In the genomic region with DNA sequence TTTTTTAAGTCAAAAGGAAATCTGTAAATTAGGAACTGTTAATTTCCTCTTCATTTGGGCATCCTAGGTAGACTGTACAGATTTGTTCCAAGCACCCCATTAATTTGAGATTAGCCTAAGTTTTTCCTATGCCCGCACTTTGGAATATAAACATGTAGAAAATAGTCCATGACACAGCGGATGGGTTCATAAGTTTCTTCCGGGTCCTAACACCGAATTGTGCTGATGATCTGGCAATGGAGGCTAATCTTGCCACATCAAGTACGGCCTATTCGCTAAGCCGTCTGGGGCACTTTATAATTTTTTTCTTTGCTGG, we compare ENCODE assay signal across 8 cellular contexts. TPM values are rescaled to one million over a fixed set of nuclear protein-coding genes. Genes with fewer than 3 reads are reported as not detected.
DNase-seq lines count a peak whose midpoint lies in the region; ATAC-seq, FAIRE-seq and TF ChIP-seq lines count a peak whose summit lies in the region.

No MANE protein-coding gene starts in this region.

- H3K27ac Mint-ChIP-seq in activated T-helper 2 cell treated with anti-CD3 and anti-CD28 coated beads, Interferon-gamma antibody, Interleukin-2, Interleukin-4, amounts not matched to agents 10 μg/mL and 5 μg/mL and 100 μg/mL, durations not matched to agents 14 hours and 24 hours and 36 hours, result peak overlapping the region; percentile 97

- H4K20me1 ChIP-seq in HCT116 (ENCODE audit: insufficient read depth), result no peaks in the 10 kb centered on the region
- H4K20me1 ChIP-seq in keratinocyte (ENCODE audit: control insufficient read depth, extremely low read depth, insufficient read depth, low read length), result no peaks in the 10 kb centered on the region

- no peaks in the 10 kb centered on the region for H3K9me1 ChIP-seq in keratinocyte (ENCODE audit: control insufficient read depth, extremely low read depth, insufficient read depth, low read length)

- no peaks in the 10 kb centered on the region for H3K27me3 Mint-ChIP-seq in activated T-helper 2 cell treated with anti-CD3 and anti-CD28 coated beads, Interferon-gamma antibody, Interleukin-2, Interleukin-4, amounts not matched to agents 10 μg/mL and 5 μg/mL and 100 μg/mL, durations not matched to agents 14 hours and 24 hours and 36 hours (ENCODE audit: low read depth)

- intact Hi-C loops in HCT116 (cut with micrococcal nuclease), result no loop called here
- intact Hi-C loops in activated T-helper 2 cell treated with anti-CD3 and anti-CD28 coated beads, Interferon-gamma antibody, Interleukin-2, Interleukin-4, amounts not matched to agents 10 μg/mL and 5 μg/mL and 100 μg/mL, durations not matched to agents 14 hours and 24 hours and 36 hours (cut with micrococcal nuclease), result loop anchor here (1.0 to 10.0 kb wide), 5 partner anchors 33 to 349 kb away; partner anchors contain the start of gene MED14

- no peak for TF ChIP-seq RAD21 in HCT116 (IDR thresholded peaks at IDR 0.05; ENCODE audit: low read depth)

- H3K9me3 ChIP-seq in HCT116 (ENCODE audit: control insufficient read depth in 1 of 2, insufficient read depth in 1 of 2, low read depth in 1 of 2, low read length in 2 of 2), result no peaks in the 10 kb centered on the region
- H3K9me3 ChIP-seq in keratinocyte (ENCODE audit: control insufficient read depth, low read depth, low read length), result no peaks in the 10 kb centered on the region
- H3K9me3 ChIP-seq in thymus (ENCODE audit: control insufficient read depth), result no peaks in the 10 kb centered on the region

- POLR2A ChIA-PET in BJ (lab: Charles Lee) (no interaction called here), HCT116 (lab: Charles Lee) (no interaction called here)

- peak overlapping the region; percentile 89 for H3K4me3 Mint-ChIP-seq in activated T-helper 2 cell treated with anti-CD3 and anti-CD28 coated beads, Interferon-gamma antibody, Interleukin-2, Interleukin-4, amounts not matched to agents 10 μg/mL and 5 μg/mL and 100 μg/mL, durations not matched to agents 14 hours and 24 hours and 36 hours (ENCODE audit: low read depth)

- H3K4me1 Mint-ChIP-seq in activated T-helper 2 cell treated with anti-CD3 and anti-CD28 coated beads, Interferon-gamma antibody, Interleukin-2, Interleukin-4, amounts not matched to agents 10 μg/mL and 5 μg/mL and 100 μg/mL, durations not matched to agents 14 hours and 24 hours and 36 hours (ENCODE audit: low read depth), result peaks cover 16% of the 10 kb centered on the region

- WGBS in thymus, result 0% methylated on average over 7 of the region's 7 CpGs

- H3K4me1 ChIP-seq in HCT116 (ENCODE audit: control insufficient read depth in 1 of 2, insufficient read depth in 2 of 2, low read length in 2 of 2) (peaks cover 4 to 19% of the 10 kb centered on the region in 2 experiments), keratinocyte (ENCODE audit: control insufficient read depth, extremely low read depth, insufficient read depth, low read length) (no peaks in the 10 kb centered on the region), thymus (ENCODE audit: control insufficient read depth, insufficient read depth, low read length) (no peaks in the 10 kb centered on the region)

- RAD21 ChIA-PET in HCT116 (lab: Charles Lee; ENCODE audit: low non-redundant PET in 1 of 2, low total read pairs in 2 of 2, uncharacterized antibody in 2 of 2, unreplicated experiment in 2 of 2), result no interaction called here

- FAIRE-seq in keratinocyte (lab: Jason Lieb, UNC), result no peak

- peaks cover 14% of the 10 kb centered on the region for H3K36me3 Mint-ChIP-seq in activated T-helper 2 cell treated with anti-CD3 and anti-CD28 coated beads, Interferon-gamma antibody, Interleukin-2, Interleukin-4, amounts not matched to agents 10 μg/mL and 5 μg/mL and 100 μg/mL, durations not matched to agents 14 hours and 24 hours and 36 hours (ENCODE audit: low read depth)

- peak; percentile 2; the same call in 1 of the 2 replicates for ATAC-seq in HCT116
- no peak for ATAC-seq in GM19463 (IDR thresholded peaks at IDR 0.05; ENCODE audit: unreplicated experiment)
- no peak for ATAC-seq in GM21360 (IDR thresholded peaks at IDR 0.05; ENCODE audit: unreplicated experiment)

- H3K27ac ChIP-seq in HCT116 (ENCODE audit: low read depth, low read length) (peak overlapping the region; percentile 96), keratinocyte (ENCODE audit: control insufficient read depth, insufficient read depth, low read length) (peak overlapping the region; percentile 99), thymus (ENCODE audit: low read depth) (peak overlapping the region; percentile 100)

- H2AFZ ChIP-seq in HCT116 (ENCODE audit: low read depth, low read length, poor library complexity, severe bottlenecking), result no peak overlapping the region
- peak overlapping the region; percentile 89 for H2AFZ ChIP-seq in keratinocyte (ENCODE audit: control insufficient read depth, low read length)

- no peak for DNase-seq in BJ (ENCODE audit: low read depth)
- DNase-seq in HCT116 (ENCODE audit: low read depth, low spot score), result no peak
- DNase-seq in activated T-helper 2 cell treated with anti-CD3 and anti-CD28 coated beads, Interferon-gamma antibody, Interleukin-2, Interleukin-4, amounts not matched to agents 10 μg/mL and 5 μg/mL and 100 μg/mL, durations not matched to agents 14 hours and 24 hours and 36 hours (ENCODE audit: low spot score), result no peak
- DNase-seq in keratinocyte (ENCODE audit: low read depth, low spot score), result no peak
- DNase-seq in GM19238 (ENCODE audit: insufficient read length, low spot score), result no peak

- H3K79me2 ChIP-seq in HCT116 (ENCODE audit: insufficient read depth, low read length) (peaks cover 36% of the 10 kb centered on the region), keratinocyte (ENCODE audit: control insufficient read depth, insufficient read depth, low read length) (peaks cover 36% of the 10 kb centered on the region)

- H3K9me3 Mint-ChIP-seq in activated T-helper 2 cell treated with anti-CD3 and anti-CD28 coated beads, Interferon-gamma antibody, Interleukin-2, Interleukin-4, amounts not matched to agents 10 μg/mL and 5 μg/mL and 100 μg/mL, durations not matched to agents 14 hours and 24 hours and 36 hours, result no peaks in the 10 kb centered on the region

- BruUV-seq in HCT116 (replicated peaks; lab: Mats Ljungman, UMichigan), result TSS peak; percentile 99

- dilution Hi-C loops in keratinocyte (cut with MboI; ENCODE audit: extremely low pct_ligation_motif_present, low sequenced_read_pairs), result no loop called here

- no peaks in the 10 kb centered on the region for H3K9me2 ChIP-seq in HCT116 (ENCODE audit: insufficient read depth)

- H3K36me3 ChIP-seq in BJ (ENCODE audit: control insufficient read depth, insufficient read depth, low read length) (no peaks in the 10 kb centered on the region), HCT116 (ENCODE audit: control insufficient read depth in 1 of 2, insufficient read depth in 2 of 2, low read length in 2 of 2) (no peaks in the 10 kb centered on the region), keratinocyte (ENCODE audit: control insufficient read depth in 2 of 2, extremely low read depth in 1 of 2, insufficient read depth in 2 of 2, low read length in 2 of 2) (peaks cover 0 to 1% of the 10 kb centered on the region in 2 experiments), thymus (ENCODE audit: control insufficient read depth, insufficient read depth) (no peaks in the 10 kb centered on the region)

- TF ChIP-seq POLR2A in HCT116 (IDR thresholded peaks at IDR 0.05; ENCODE audit: borderline replicate concordance, extremely low read depth, insufficient read depth, insufficient read length), result no peak

- H3K9ac ChIP-seq in HCT116 (ENCODE audit: low read length), result peak overlapping the region; percentile 87
- peak overlapping the region; percentile 99 for H3K9ac ChIP-seq in keratinocyte (ENCODE audit: control insufficient read depth, extremely low read depth, insufficient read depth, low read length)

- H3K4me3 ChIP-seq in BJ (ENCODE audit: low read depth, low read length), result peak overlapping the region; percentile 73
- peak overlapping the region; percentile 32 to 67 for H3K4me3 ChIP-seq in HCT116 (replicated peaks in 1 of 2; ENCODE audit: low read depth in 1 of 2, low read length in 2 of 2)
- peak overlapping the region; percentile 77 to 98 (median 95) for H3K4me3 ChIP-seq in keratinocyte (ENCODE audit: control insufficient read depth in 2 of 3, extremely low read depth in 1 of 3, insufficient read depth in 2 of 3, low read depth in 1 of 3, low read length in 3 of 3)
- H3K4me3 ChIP-seq in thymus (ENCODE audit: low read length), result peak overlapping the region; percentile 76

- no peaks in the 10 kb centered on the region for H3K27me3 ChIP-seq in BJ (ENCODE audit: control insufficient read depth, insufficient read depth, low read length)
- no peaks in the 10 kb centered on the region for H3K27me3 ChIP-seq in HCT116 (ENCODE audit: insufficient read depth, low read length)
- H3K27me3 ChIP-seq in keratinocyte (ENCODE audit: control insufficient read depth, extremely low read depth, insufficient read depth, low read length), result no peaks in the 10 kb centered on the region
- no peaks in the 10 kb centered on the region for H3K27me3 ChIP-seq in thymus (ENCODE audit: control insufficient read depth, insufficient read depth)

- H3K4me2 ChIP-seq in HCT116 (ENCODE audit: low read length), result peak overlapping the region; percentile 84
- peak overlapping the region; percentile 88 for H3K4me2 ChIP-seq in keratinocyte (ENCODE audit: control insufficient read depth, extremely low read depth, insufficient read depth, low read depth, low read length)

- TF ChIP-seq CTCF in BJ (IDR thresholded peaks at IDR 0.05; ENCODE audit: insufficient read depth, low read depth, low read length) (no peak), HCT116 (IDR thresholded peaks at IDR 0.05 in 2 of 3, conservative IDR thresholded peaks at IDR 0.05 in 1 of 3; ENCODE audit: borderline replicate concordance in 1 of 3, insufficient read depth in 1 of 3, low read depth in 2 of 3, low read length in 2 of 3) (no peak), keratinocyte (optimal IDR thresholded peaks at IDR 0.05 in 1 of 3, IDR thresholded peaks at IDR 0.05 in 1 of 3, conservative IDR thresholded peaks at IDR 0.05 in 1 of 3; ENCODE audit: extremely low read depth in 1 of 3, insufficient read depth in 2 of 3, low read length in 3 of 3) (no peak)

- CTCF ChIA-PET in BJ (lab: Yijun Ruan, JAX) (no interaction called here), HCT116 (lab: Charles Lee) (no interaction called here)

RNA-seq across cellular contexts. Expression of gene USP9X, which starts 1.2 kb away (rescaled TPM):
- polyA plus RNA-seq in BJ (2011; rRNA removed) (18.9 and 37.1 TPM in 2 replicates), keratinocyte (30.0 to 44.8 TPM (median 42.3 TPM) in 3 replicates), thymus (17.9 TPM)
- polyA minus RNA-seq in BJ (2011; rRNA and poly(A)+ RNA removed), result 108 and 139 TPM in 2 replicates
- total RNA-seq in HCT116 (2021; ENCODE audit: unreplicated experiment), result 52.4 TPM
- 16.3 and 19.1 TPM in 2 replicates for polyA plus RNA-seq in HCT116 (2012)
- total RNA-seq in activated T-helper 2 cell treated with anti-CD3 and anti-CD28 coated beads, Interferon-gamma antibody, Interleukin-2, Interleukin-4, amounts not matched to agents 10 μg/mL and 5 μg/mL and 100 μg/mL, durations not matched to agents 14 hours and 24 hours and 36 hours, result 53.4 and 54.4 TPM in 2 replicates
- polyA plus RNA-seq in keratinocyte (2011; ENCODE audit: low read depth), result 59.7 TPM
- 21.3 and 40.9 TPM in 2 replicates for polyA plus RNA-seq in keratinocyte (2011; cell fraction: cytosol; rRNA removed)
- 67.1 and 73.7 TPM in 2 replicates for polyA plus RNA-seq in keratinocyte (2011; cell fraction: nucleus; rRNA removed)
- 32.6 and 44.1 TPM in 2 replicates for polyA plus RNA-seq in keratinocyte (2012; ENCODE audit: low replicate concordance)
- polyA minus RNA-seq in keratinocyte, result 198 to 330 TPM (median 260 TPM) in 3 replicates
- polyA minus RNA-seq in keratinocyte (2011; cell fraction: cytosol; rRNA and poly(A)+ RNA removed), result 70.8 TPM
- 287 and 513 TPM in 2 replicates for polyA minus RNA-seq in keratinocyte (2011; cell fraction: nucleus; rRNA and poly(A)+ RNA removed)
